Comparison of ENCODE assay signal across 9 cellular contexts in the genomic region with DNA sequence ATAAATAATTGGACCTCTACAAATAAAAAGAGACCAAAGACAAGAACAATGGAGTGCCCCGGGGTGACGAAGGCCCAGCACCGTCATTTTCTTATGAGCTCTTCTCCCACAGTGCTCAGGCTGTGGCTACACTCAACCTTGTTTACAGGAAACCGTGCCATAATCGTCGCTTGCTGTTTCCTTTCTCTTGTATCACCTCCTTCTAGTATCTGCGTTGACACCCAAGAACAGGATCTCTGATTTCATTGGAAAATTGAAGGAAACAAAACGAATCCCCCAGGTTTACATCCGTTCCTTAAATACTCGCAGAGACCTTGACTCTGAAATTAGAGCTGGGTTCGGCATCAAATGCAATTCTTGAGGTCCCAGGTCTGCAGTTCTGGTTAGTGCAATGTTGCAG. TPM values are rescaled to one million over a fixed set of nuclear protein-coding genes. Genes with fewer than 3 reads are reported as not detected.
A peak's percentile ranks its signal among the peaks of the same experiment; 100 is the strongest.
DNase-seq lines count a peak whose midpoint lies in the region; ATAC-seq and TF ChIP-seq lines count a peak whose summit lies in the region.
"Had no signal": no experiment of that assay in that cellular context is flagged by ENCODE, and none has a peak within 500 bp of the region (broad histone marks: within the 10 kb centered on the region; RNA-seq: fewer than 3 reads in every experiment).

No MANE protein-coding gene starts in this region.

- no peak for TF ChIP-seq POLR2A in esophagus squamous epithelium (IDR thresholded peaks at IDR 0.05)

- peak overlapping the region; percentile 45; the same call in 1 of the 2 replicates for H3K27ac ChIP-seq in Panc1 (ENCODE audit: low read length)
- peak overlapping the region in 2 of 4 donors; percentile 16 to 46 for H3K27ac ChIP-seq in esophagus squamous epithelium

- intact Hi-C loops in Panc1 (cut with micrococcal nuclease; ENCODE audit: unreplicated experiment) = loop anchor here (1.0 to 10.0 kb wide), 4 partner anchors 209 to 1159 kb away; no protein-coding TSS in a partner anchor
- intact Hi-C loops in esophagus squamous epithelium (cut with DNase I) = loop anchor here (5.0 kb wide), 1 partner anchor 1164 kb away; no protein-coding TSS in a partner anchor

- 7 to 10% methylated on average over 11 of the region's 11 CpGs for WGBS in esophagus squamous epithelium, 2 donors

- no TSS peak for BruUV-seq in Panc1 (replicated peaks; lab: Mats Ljungman, UMichigan)

- H3K4me1 ChIP-seq in ES-I3 (ENCODE audit: insufficient read depth, low read length) (peaks cover 10% of the 10 kb centered on the region), Panc1 (ENCODE audit: control insufficient read depth, insufficient read depth, low read length) (peaks cover 14% of the 10 kb centered on the region; the same call in 1 of the 2 replicates), esophagus squamous epithelium (peaks cover 22 to 56% (median 27%) of the 10 kb centered on the region in 3 donors)

- H3K36me3 ChIP-seq in ES-I3 (ENCODE audit: insufficient read depth, low read length) = no peaks in the 10 kb centered on the region
- no peaks in the 10 kb centered on the region for H3K36me3 ChIP-seq in Panc1 (ENCODE audit: control insufficient read depth, insufficient read depth, low read length)
- no peaks in the 10 kb centered on the region for H3K36me3 ChIP-seq in esophagus squamous epithelium

- H3K4me3 ChIP-seq in Panc1 (ENCODE audit: low read depth in 2 of 2, low read length in 2 of 2) (peak overlapping the region; percentile 30 to 46), esophagus squamous epithelium (peak overlapping the region in 3 of 4 donors; percentile 38 to 71 (median 55))

- H3K27me3 ChIP-seq in Panc1 (ENCODE audit: control insufficient read depth, insufficient read depth, low read length) = peaks cover 12% of the 10 kb centered on the region
- peaks cover 0 to 78% (median 12%) of the 10 kb centered on the region in 4 donors for H3K27me3 ChIP-seq in esophagus squamous epithelium

- H3K9me3 ChIP-seq in ES-I3 (ENCODE audit: control insufficient read depth, insufficient read depth, low read length) (no peaks in the 10 kb centered on the region), Panc1 (ENCODE audit: control insufficient read depth, insufficient read depth, low read depth, low read length) (no peaks in the 10 kb centered on the region), esophagus squamous epithelium (no peaks in the 10 kb centered on the region)

- in situ Hi-C loops in Panc1 (cut with HindIII; ENCODE audit: low pct_unique_long_range_greater_than_20kb, low sequenced_read_pairs) = no loop called here

- CTCF ChIA-PET in Panc1 (lab: Charles Lee) = interaction anchor here (0.6 to 1.3 kb wide), 8 partner anchors 34 to 1258 kb away, joined by 3 to 6 read pairs (median 4); no protein-coding TSS in a partner anchor

- no peak for DNase-seq in Panc1 (ENCODE audit: low read depth, low spot score)
- no peak for DNase-seq in esophagus squamous epithelium (lab: John Stamatoyannopoulos, UW)
- peak; percentile 28 for DNase-seq in pons (ENCODE audit: low spot score)
- no peak for DNase-seq in RKO (ENCODE audit: low spot score)
- DNase-seq in epidermal melanocyte (ENCODE audit: insufficient read length, low spot score) = no peak
- no peak for DNase-seq in NCI-H345 (lab: John Stamatoyannopoulos, UW)

- H3K9ac ChIP-seq in ES-I3 (ENCODE audit: low read depth, low read length) = peak overlapping the region; percentile 52

- POLR2A ChIA-PET in Panc1 (lab: Charles Lee) = interaction anchor here (0.7 kb wide), 1 partner anchor 246 kb away, joined by 6 read pairs; no protein-coding TSS in a partner anchor

- TF ChIP-seq CTCF in Panc1 (IDR thresholded peaks at IDR 0.05) = no peak
- no peak for TF ChIP-seq CTCF in esophagus squamous epithelium (IDR thresholded peaks at IDR 0.05)

- ATAC-seq in Panc1 = peak; percentile 69
- no peak for ATAC-seq in HG02642 (IDR thresholded peaks at IDR 0.05; ENCODE audit: poor library complexity, unreplicated experiment)

RNA-seq across cellular contexts. Expression of gene IGFBP3, which starts 1.7 kb away (rescaled TPM):
- 6.0 TPM for total RNA-seq in Panc1 (2021; ENCODE audit: unreplicated experiment)
- 11.4 TPM for polyA plus RNA-seq in Panc1 (2012; ENCODE audit: insufficient read length)
- total RNA-seq in esophagus squamous epithelium = 10 to 100 TPM; 11.8 to 68.4 (median 47.9) TPM

RNA-seq across cellular contexts. Expression of gene IGFBP1, which starts 34.5 kb away (rescaled TPM):
- 0.33 TPM for total RNA-seq in Panc1 (2021; ENCODE audit: unreplicated experiment)
- polyA plus RNA-seq in Panc1 (2012; ENCODE audit: insufficient read length) = not detected
- not detected for total RNA-seq in esophagus squamous epithelium
- total RNA-seq: ureter had no signal

RNA-seq across cellular contexts. Expression of gene CCDC201, which starts 49.9 kb away (rescaled TPM):
- total RNA-seq in Panc1 (2021; ENCODE audit: unreplicated experiment) (not detected), esophagus squamous epithelium (not detected)
- polyA plus RNA-seq in Panc1 (2012; ENCODE audit: insufficient read length) = not detected
- total RNA-seq: ureter had no signal
